Comparison of ENCODE assay signal across 8 cellular contexts in the genomic region with DNA sequence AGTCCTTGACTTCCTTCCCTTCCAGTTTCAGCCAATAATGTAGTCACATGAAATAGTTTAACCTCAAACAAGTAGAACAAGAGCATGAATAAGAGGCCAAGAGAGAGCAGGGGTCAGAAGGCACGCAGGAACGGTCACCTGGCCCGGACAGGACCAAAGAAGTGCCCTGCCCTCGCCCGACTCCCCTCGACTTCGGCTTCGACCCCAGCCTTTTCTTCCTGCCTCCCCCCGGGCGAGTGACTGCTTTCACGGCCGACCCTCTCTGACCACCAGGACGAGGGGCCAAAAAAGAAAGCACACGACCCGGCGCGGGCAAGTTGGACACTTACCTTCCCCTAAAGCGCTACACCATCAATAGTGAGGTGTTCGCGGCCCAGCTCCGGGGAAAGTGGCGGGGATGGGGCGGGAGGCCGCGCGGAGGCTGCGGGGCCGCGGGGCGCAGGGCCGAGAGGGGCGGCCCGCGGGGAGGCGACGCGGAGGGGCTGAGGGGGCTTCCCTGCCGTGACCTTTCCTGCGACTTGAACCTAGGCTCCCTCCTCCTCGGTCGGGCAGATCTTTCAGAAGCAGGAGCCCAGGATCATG.
DNase-seq lines count a peak whose midpoint lies in the region; ATAC-seq lines count a peak whose summit lies in the region.

No MANE protein-coding gene starts in this region.

- H3K9me3 Mint-ChIP-seq in memory B cell, result no peaks in the 10 kb centered on the region
- H3K9me3 Mint-ChIP-seq in stimulated activated naive CD8-positive, alpha-beta T cell treated with anti-CD3 and anti-CD28 coated beads, Interleukin-15, amount 100 ng/mL, for 72 hours, result no peaks in the 10 kb centered on the region

- peak overlapping the region; percentile 94 for H3K27ac Mint-ChIP-seq in memory B cell
- H3K27ac Mint-ChIP-seq in stimulated activated naive CD8-positive, alpha-beta T cell treated with anti-CD3 and anti-CD28 coated beads, Interleukin-15, amount 100 ng/mL, for 72 hours, result peak overlapping the region; percentile 98 to 99

- ATAC-seq in HG03103 (IDR thresholded peaks at IDR 0.05; ENCODE audit: low read depth, unreplicated experiment), result peak; percentile 5
- ATAC-seq in memory B cell (ENCODE audit: low read depth), result peak; percentile 15
- ATAC-seq in stimulated activated naive CD8-positive, alpha-beta T cell treated with anti-CD3 and anti-CD28 coated beads, Interleukin-15, amount 100 ng/mL, for 72 hours, result peak; percentile 47

- H3K36me3 Mint-ChIP-seq in memory B cell, result no peaks in the 10 kb centered on the region

- H3K27me3 Mint-ChIP-seq in memory B cell, result peaks cover 2% of the 10 kb centered on the region
- H3K27me3 Mint-ChIP-seq in stimulated activated naive CD8-positive, alpha-beta T cell treated with anti-CD3 and anti-CD28 coated beads, Interleukin-15, amount 100 ng/mL, for 72 hours, result no peaks in the 10 kb centered on the region

- peak overlapping the region; percentile 91 for H3K4me3 Mint-ChIP-seq in memory B cell
- H3K4me3 Mint-ChIP-seq in stimulated activated naive CD8-positive, alpha-beta T cell treated with anti-CD3 and anti-CD28 coated beads, Interleukin-15, amount 100 ng/mL, for 72 hours, result peak overlapping the region; percentile 97 to 98

- DNase-seq in DMS53 (lab: John Stamatoyannopoulos, UW), result peak; percentile 62
- no peak for DNase-seq in DMS53 treated with DMSO at 0.1 percent for 48 hours (lab: John Stamatoyannopoulos, UW; ENCODE audit: unreplicated experiment)
- peak; percentile 9 to 18 for DNase-seq in activated CD4-positive, alpha-beta T cell treated with anti-CD3 and anti-CD28 coated beads for 4 hours
- DNase-seq in ecto neural progenitor cell (ENCODE audit: low spot score), result peak; percentile 60
- no peak for DNase-seq in memory B cell (ENCODE audit: low spot score in 2 of 2)
- peak; percentile 18 to 29 for DNase-seq in stimulated activated naive CD8-positive, alpha-beta T cell treated with anti-CD3 and anti-CD28 coated beads, Interleukin-15, amount 100 ng/mL, for 72 hours
- DNase-seq in NCI-H345 (lab: John Stamatoyannopoulos, UW), result no peak

- peaks cover 22% of the 10 kb centered on the region for H3K4me1 Mint-ChIP-seq in memory B cell
- peaks cover 47% of the 10 kb centered on the region for H3K4me1 Mint-ChIP-seq in stimulated activated naive CD8-positive, alpha-beta T cell treated with anti-CD3 and anti-CD28 coated beads, Interleukin-15, amount 100 ng/mL, for 72 hours

Comparison
In these comparisons a context has a peak if more than half of its experiments do, and no peak if none do; other contexts are left out.
1. DNase-seq: peak in DMS53 (single experiment), activated CD4-positive, alpha-beta T cell treated with anti-CD3 and anti-CD28 coated beads for 4 hours (2 of 2), ecto neural progenitor cell (single experiment) and stimulated activated naive CD8-positive, alpha-beta T cell treated with anti-CD3 and anti-CD28 coated beads, Interleukin-15, amount 100 ng/mL, for 72 hours (2 of 2); none in DMS53 treated with DMSO at 0.1 percent for 48 hours (single experiment), memory B cell (0 of 2) and NCI-H345 (single experiment).
2. Peak in every context shown above with its lines, with median percentiles within 50 percentile points of each other: ATAC-seq.